Comparison of ENCODE assay signal across 12 cellular contexts in the genomic region with DNA sequence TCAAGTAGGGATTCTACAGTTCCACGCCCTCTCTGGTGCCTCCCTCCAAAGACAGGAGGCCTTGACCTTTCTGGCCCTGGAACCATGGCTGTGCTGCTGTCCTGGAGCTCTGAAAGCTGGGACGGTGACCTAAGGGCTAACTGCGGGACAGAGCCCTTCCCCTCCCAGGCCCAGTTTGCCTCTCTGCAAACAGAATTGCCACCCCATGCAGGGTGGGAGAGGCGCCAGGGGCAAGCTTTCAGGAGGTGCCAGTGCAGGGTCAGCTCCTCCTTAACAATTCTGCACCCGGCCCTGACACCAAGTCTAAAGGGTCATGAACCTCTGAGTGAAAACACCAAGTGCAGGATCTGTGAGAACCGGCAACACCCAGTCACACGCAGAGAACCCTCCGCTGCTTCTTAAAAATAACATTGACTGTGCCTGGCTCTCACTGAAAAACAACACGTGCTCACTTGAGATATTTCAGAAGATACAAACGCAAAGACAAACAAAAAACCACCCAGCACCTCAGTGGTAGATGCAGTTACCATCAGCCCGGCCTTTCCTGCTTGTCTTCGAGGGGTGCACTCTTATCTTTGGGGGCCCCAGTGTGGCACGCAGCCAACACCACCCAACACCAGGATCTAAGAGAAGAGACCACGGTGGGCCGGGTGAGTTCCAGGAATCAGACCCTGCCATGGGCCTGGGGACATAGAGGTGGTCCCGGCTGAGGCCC. TPM values are rescaled to one million over a fixed set of nuclear protein-coding genes. Genes with fewer than 3 reads are reported as not detected.
DNase-seq lines count a peak whose midpoint lies in the region; ATAC-seq, FAIRE-seq and TF ChIP-seq lines count a peak whose summit lies in the region.
"Had no signal": no experiment of that assay in that cellular context is flagged by ENCODE, and none has a peak within 500 bp of the region (broad histone marks: within the 10 kb centered on the region; RNA-seq: fewer than 3 reads in every experiment).

No MANE protein-coding gene starts in this region.

- H3K4me3 Mint-ChIP-seq in nephron progenitor cell: peak overlapping the region; percentile 73

- no peak for ATAC-seq in A549

- no peaks in the 10 kb centered on the region for H4K20me1 ChIP-seq in fibroblast of lung (ENCODE audit: control insufficient read depth, extremely low read depth, insufficient read depth, low read length)

- no peak overlapping the region for H3K9ac ChIP-seq in fibroblast of lung (ENCODE audit: insufficient read depth, low read length)

- TF ChIP-seq POLR2A in A549 (IDR thresholded peaks at IDR 0.05; ENCODE audit: low read length): no peak

- H3K4me3 ChIP-seq in A549 (no peak overlapping the region), fibroblast of lung (replicated peaks in 1 of 4; ENCODE audit: control extremely low read depth in 1 of 4, insufficient read depth in 1 of 4, low read depth in 3 of 4, low read length in 4 of 4) (peak overlapping the region in 1 of 4 experiments; percentile 75)

- no peak for TF ChIP-seq RAD21 in A549 (conservative IDR thresholded peaks at IDR 0.05 in 1 of 2, IDR thresholded peaks at IDR 0.05 in 1 of 2)

- no peak for TF ChIP-seq EP300 in A549 (IDR thresholded peaks at IDR 0.05)

- peaks cover 11% of the 10 kb centered on the region for H3K36me3 ChIP-seq in fibroblast of lung (ENCODE audit: control insufficient read depth, insufficient read depth, low read length)
- H3K36me3 ChIP-seq: neutrophil had no signal

- H3K27me3 Mint-ChIP-seq in nephron progenitor cell (ENCODE audit: low read depth, poor library complexity): peaks cover 38% of the 10 kb centered on the region

- TF ChIP-seq CTCF in A549 (IDR thresholded peaks at IDR 0.05) (no peak), VCaP (conservative IDR thresholded peaks at IDR 0.05) (no peak), fibroblast of lung (conservative IDR thresholded peaks at IDR 0.05 in 1 of 2, IDR thresholded peaks at IDR 0.05 in 1 of 2; ENCODE audit: low read depth in 1 of 2, low read length in 2 of 2) (no peak), nephron progenitor cell (IDR thresholded peaks at IDR 0.05) (no peak)

- POLR2A ChIA-PET in A549 (lab: Yijun Ruan, JAX): no interaction called here

- no peaks in the 10 kb centered on the region for H3K9me3 ChIP-seq in A549
- no peaks in the 10 kb centered on the region for H3K9me3 ChIP-seq in fibroblast of lung (ENCODE audit: control insufficient read depth, insufficient read depth, low read depth, low read length)
- H3K9me3 ChIP-seq: neutrophil, SJSA1 had no signal

- H2AFZ ChIP-seq in fibroblast of lung (ENCODE audit: low read length): no peak overlapping the region

- CTCF ChIA-PET in A549 (lab: Yijun Ruan, JAX): interaction anchor here (1.0 kb wide), 1 partner anchor 14 kb away, joined by 3 read pairs; no protein-coding TSS in a partner anchor

- DNase-seq in A549 (ENCODE audit: low read depth in 1 of 2, low spot score in 1 of 2): no peak
- DNase-seq in fibroblast of lung (ENCODE audit: low read depth in 2 of 2): peak in 1 of 2 donors; percentile 83
- no peak for DNase-seq in nephron progenitor cell
- DNase-seq in stimulated activated CD4-positive, alpha-beta T cell treated with anti-CD3 and anti-CD28 coated beads, Interleukin-4, amount 100 ng/mL, for 1 hour: no peak
- no peak for DNase-seq in NCI-H510A (lab: John Stamatoyannopoulos, UW)
- DNase-seq in NCI-H1417 treated with DMSO at 0.1 percent for 48 hours (lab: John Stamatoyannopoulos, UW): no peak
- DNase-seq in NCI-H2227 treated with DMSO at 0.1 percent for 48 hours (lab: John Stamatoyannopoulos, UW): no peak
- DNase-seq: COR-L47 had no signal

- peaks cover 28% of the 10 kb centered on the region for H3K79me2 ChIP-seq in fibroblast of lung (ENCODE audit: control insufficient read depth, insufficient read depth, low read length)

- peak overlapping the region; percentile 81; the same call in 2 of the 3 replicates for H3K4me2 ChIP-seq in A549
- peak overlapping the region; percentile 23 for H3K4me2 ChIP-seq in fibroblast of lung (ENCODE audit: extremely low read depth, insufficient read depth, low read length)

- no peaks in the 10 kb centered on the region for H3K27me3 ChIP-seq in fibroblast of lung (ENCODE audit: control insufficient read depth, insufficient read depth, low read length)
- H3K27me3 ChIP-seq: SJSA1 had no signal

- no peak overlapping the region for H3K27ac ChIP-seq in A549
- peak overlapping the region; percentile 89 for H3K27ac ChIP-seq in VCaP
- peak overlapping the region; percentile 72 for H3K27ac ChIP-seq in fibroblast of lung (ENCODE audit: insufficient read depth, low read length)
- H3K27ac ChIP-seq: neutrophil had no signal

- H3K36me3 Mint-ChIP-seq in nephron progenitor cell (ENCODE audit: low read depth): no peaks in the 10 kb centered on the region

- FAIRE-seq in A549 (lab: Jason Lieb, UNC): no peak
- FAIRE-seq: colon had no signal

- peaks cover 58% of the 10 kb centered on the region for H3K4me1 Mint-ChIP-seq in nephron progenitor cell

- H3K4me1 ChIP-seq in A549 (peaks cover 4% of the 10 kb centered on the region; the same call in 2 of the 3 replicates), fibroblast of lung (ENCODE audit: control insufficient read depth, extremely low read depth, insufficient read depth, low read length) (peaks cover 21% of the 10 kb centered on the region)

- WGBS in A549 (ENCODE audit: missing lambda C conversion rate): 85% methylated on average over 16 of the region's 16 CpGs

- H3K9me3 Mint-ChIP-seq in nephron progenitor cell: no peaks in the 10 kb centered on the region

- no peak overlapping the region for H3K27ac Mint-ChIP-seq in nephron progenitor cell

TF ChIP-seq in A549, 52 proteins besides CTCF, POLR2A, EP300 and RAD21:
- no peak for TF ChIP-seq ZFP36 (IDR thresholded peaks at IDR 0.05; ENCODE audit: borderline replicate concordance, partially characterized antibody)
- TF ChIP-seq EHMT2 (IDR thresholded peaks at IDR 0.05; ENCODE audit: low read depth): no peak
- TF ChIP-seq HES2 (IDR thresholded peaks at IDR 0.05): no peak

RNA-seq across cellular contexts. Expression of gene SNED1, which starts 1.1 kb away (rescaled TPM):
- polyA plus RNA-seq in A549 (2011; rRNA removed) (0.21 and 0.34 TPM in 2 replicates), A549 (2017; fragmentation: RNase III; extraction: RNeasy Plus Mini Kit Qiagen cat#74134 plus additional on column Dnase treatment) (0.13 to 0.21 TPM (median 0.15 TPM) in 3 replicates), fibroblast of lung (10.1 and 27.2 TPM in 2 replicates)
- polyA plus RNA-seq in A549 (2012; cell fraction: cytosol; rRNA removed): 0.50 and 0.53 TPM in 2 replicates
- 1.1 and 1.4 TPM in 2 replicates for polyA plus RNA-seq in A549 (2012; cell fraction: nucleus; rRNA removed)
- polyA minus RNA-seq in A549 (2011; rRNA and poly(A)+ RNA removed): 0.79 and 0.92 TPM in 2 replicates
- total RNA-seq in fibroblast of lung: 39.5 and 53.2 TPM in 2 replicates
- 17.4 and 52.1 TPM in 2 replicates for polyA plus RNA-seq in fibroblast of lung (2012)
- polyA minus RNA-seq in fibroblast of lung (ENCODE audit: low replicate concordance): 37.9 and 67.9 TPM in 2 replicates

Comparison
In these comparisons a context has a peak if more than half of its experiments do, and no peak if none do; other contexts are left out.
1. H3K27ac ChIP-seq: peak in VCaP (single experiment) and fibroblast of lung (single experiment); none in A549 (0 of 2).
2. RNA of gene SNED1, which starts 1.1 kb away (polyA plus RNA-seq): 10.1 to 52.1 TPM in fibroblast of lung; 0.13 to 1.4 TPM in A549; every median in the first group is over 4 times any median in the second.